9 cellular contexts compared by ENCODE assay signal in genomic region chr1:63381741-63382140, GRCh38.
"Had no signal": no experiment of that assay in that cellular context is flagged by ENCODE, and none has a peak within 500 bp of the region (broad histone marks: within the 10 kb centered on the region; RNA-seq: fewer than 3 reads in every experiment).

No MANE protein-coding gene starts in this region.

- H3K27ac ChIP-seq: HL-60, KMS-11 had no signal

- ATAC-seq: GM23338 had no signal

- H3K4me3 ChIP-seq: GM23338 had no signal

- DNase-seq: H9, HCEC 1CT, HFFc6, KBM-7 had no signal

- FAIRE-seq: H1, H54 had no signal
